ENCODE assay signal across 9 cellular contexts in genomic region chr19:17419154-17419490, GRCh38. TPM values are rescaled to one million over a fixed set of nuclear protein-coding genes. Genes with fewer than 3 reads are reported as not detected.
A peak's percentile ranks its signal among the peaks of the same experiment; 100 is the strongest.
DNase-seq lines count a peak whose midpoint lies in the region; ATAC-seq, FAIRE-seq and TF ChIP-seq lines count a peak whose summit lies in the region.
"Had no signal": no experiment of that assay in that cellular context is flagged by ENCODE, and none has a peak within 500 bp of the region (broad histone marks: within the 10 kb centered on the region; RNA-seq: fewer than 3 reads in every experiment).

No MANE protein-coding gene starts in this region.

- DNase-seq in Daoy (ENCODE audit: low read depth) (peak; percentile 29), Peyer's patch (no peak), epithelial cell of esophagus (ENCODE audit: low read depth) (peak; percentile 14), pancreas (no peak), glomerular visceral epithelial cell (ENCODE audit: extremely low spot score) (no peak), NCI-H1048 (lab: John Stamatoyannopoulos, UW) (no peak), DMS53 treated with DMSO at 0.1 percent for 48 hours (lab: John Stamatoyannopoulos, UW; ENCODE audit: unreplicated experiment) (no peak)

- no peaks in the 10 kb centered on the region for H3K9me3 ChIP-seq in Peyer's patch
- no peaks in the 10 kb centered on the region for H3K9me3 ChIP-seq in pancreas

- no peaks in the 10 kb centered on the region for H3K27me3 ChIP-seq in Peyer's patch
- H3K27me3 ChIP-seq in pancreas: no peaks in the 10 kb centered on the region

- intact Hi-C loops in pancreas (cut with DNase I): no loop called here

- H3K4me1 ChIP-seq in Peyer's patch (peaks cover 0 to 13% (median 1%) of the 10 kb centered on the region in 4 donors), pancreas (peaks cover 0 to 5% (median 0%) of the 10 kb centered on the region in 3 donors)

- 38 to 39% methylated on average over 6 of the region's 6 CpGs for WGBS in pancreas, 2 donors

- TF ChIP-seq CTCF in Peyer's patch (IDR thresholded peaks at IDR 0.05) (no peak), epithelial cell of esophagus (IDR thresholded peaks at IDR 0.05; ENCODE audit: insufficient read depth, low read depth, low read length, missing control alignments) (no peak), pancreas (IDR thresholded peaks at IDR 0.05) (no peak)

- H3K27ac ChIP-seq in Peyer's patch (peak overlapping the region; percentile 56 to 81 (median 76)), pancreas (peak overlapping the region; percentile 31 to 84 (median 62))

- peaks cover 0 to 10% (median 0%) of the 10 kb centered on the region in 3 donors for H3K36me3 ChIP-seq in Peyer's patch
- peaks cover 0 to 3% (median 0%) of the 10 kb centered on the region in 3 donors for H3K36me3 ChIP-seq in pancreas

- H3K4me3 ChIP-seq in Peyer's patch (peak overlapping the region; percentile 76 to 87 (median 84)), epithelial cell of esophagus (ENCODE audit: low read length) (peak overlapping the region; percentile 58), pancreas (peak overlapping the region; percentile 12 to 90 (median 86))

- ATAC-seq in pancreas (no peak), HG03520 (IDR thresholded peaks at IDR 0.05; ENCODE audit: unreplicated experiment) (no peak)

- FAIRE-seq in pancreas (lab: Jason Lieb, UNC): no peak

- TF ChIP-seq POLR2A in Peyer's patch (IDR thresholded peaks at IDR 0.05): no peak

RNA-seq across cellular contexts. Expression of gene MVB12A, which starts 0.7 kb away (rescaled TPM):
- total RNA-seq in Daoy (2014; rRNA removed; shearing (Covaris generic)): 82.3 and 102 TPM in 2 replicates
- 10 to 100 TPM; 52.2 to 68.0 (median 64.1) TPM for total RNA-seq in Peyer's patch
- total RNA-seq in pancreas: 10 to 100 TPM; 20.6 to 27.3 (median 23.5) TPM
- polyA plus RNA-seq in pancreas: 10 to 100 TPM; 43.7 to 58.7 TPM

RNA-seq across cellular contexts. Expression of gene BST2, which starts 13.7 kb away (rescaled TPM):
- total RNA-seq in Daoy (2014; rRNA removed; shearing (Covaris generic)): 0.83 and 4.4 TPM in 2 replicates
- total RNA-seq in Peyer's patch (100 to 1,000 TPM in 1 of 4 donors, 10 to 100 TPM in 2, 1 to 10 TPM in 1; 9.6 to 101 (median 23.9) TPM), pancreas (10 to 100 TPM in 4 of 6 donors, 1 to 10 TPM in 2; 3.9 to 34.6 (median 15.4) TPM)
- 10 to 100 TPM; 15.7 to 17.3 TPM for polyA plus RNA-seq in pancreas

RNA-seq across cellular contexts. Expression of gene CCDC194, which starts 25.1 kb away (rescaled TPM):
- total RNA-seq in Daoy (2014; rRNA removed; shearing (Covaris generic)): 0.69 TPM in 1 of 2 replicates, not detected in the other
- total RNA-seq in Peyer's patch (not detected), pancreas (under 1 TPM in 2 of 6 donors, not detected in 4; 0.23 to 0.56 TPM)
- polyA plus RNA-seq in pancreas: not detected
- total RNA-seq: glomerular endothelial cell had no signal

RNA-seq across cellular contexts. Expression of gene TMEM221, which starts 29.3 kb away (rescaled TPM):
- not detected in 2 replicates for total RNA-seq in Daoy (2014; rRNA removed; shearing (Covaris generic))
- total RNA-seq in Peyer's patch: not detected
- total RNA-seq in pancreas: under 1 TPM; 0.13 to 1.00 (median 0.46) TPM
- under 1 TPM; 0.16 to 0.42 TPM for polyA plus RNA-seq in pancreas

RNA-seq across cellular contexts. Expression of gene NXNL1, which starts 41.6 kb away (rescaled TPM):
- total RNA-seq in Daoy (2014; rRNA removed; shearing (Covaris generic)): not detected in 2 replicates
- total RNA-seq in Peyer's patch (not detected), pancreas (not detected)
- under 1 TPM in 1 of 2 donors, not detected in 1; 0.19 TPM for polyA plus RNA-seq in pancreas
- total RNA-seq: glomerular endothelial cell had no signal

Comparison
In these comparisons a context has a peak if more than half of its experiments do, and no peak if none do; other contexts are left out.
1. DNase-seq: peak in Daoy (single experiment) and epithelial cell of esophagus (single experiment); none in Peyer's patch (0 of 3), pancreas (0 of 6), glomerular visceral epithelial cell (single experiment), NCI-H1048 (single experiment) and DMS53 treated with DMSO at 0.1 percent for 48 hours (single experiment).
2. Peak in every context shown above with its lines, with median percentiles within 50 percentile points of each other: H3K4me3 ChIP-seq.